In genomic region chr9:96230002-96230401, GRCh38 we compare ENCODE assay signal across 20 cellular contexts.
"Had no signal": no experiment of that assay in that cellular context is flagged by ENCODE, and none has a peak within 500 bp of the region (broad histone marks: within the 10 kb centered on the region; RNA-seq: fewer than 3 reads in every experiment).

No MANE protein-coding gene starts in this region.

- DNase-seq: activated CD4-positive, alpha-beta T cell treated with anti-CD3 and anti-CD28 coated beads, Interleukin-2, amount 10 ng/mL, durations not matched to agents 24 days and 14 days; activated CD4-positive, CD25-positive, alpha-beta regulatory T cell; activated CD8-positive, alpha-beta T cell treated with anti-CD3 and anti-CD28 coated beads, Interleukin-2, amount 10 ng/mL, durations not matched to agents 7 days and 5 days; activated effector memory CD4-positive, alpha-beta T cell treated with Interleukin-2 at 50 U/mL for 16 hours; activated naive CD4-positive, alpha-beta T cell treated with anti-CD3 and anti-CD28 coated beads, Interleukin-2, amount 10 ng/mL, durations not matched to agents 7 days and 5 days; activated T-cell treated with anti-CD3 and anti-CD28 coated beads, Interleukin-2, amount 50 U/mL, for 48 hours; cerebellar nuclear complex; effector memory CD4-positive, alpha-beta T cell; esophagus squamous epithelium; kidney; stimulated activated CD4-positive, alpha-beta T cell treated with anti-CD3 and anti-CD28 coated beads, Interleukin-4, amount 100 ng/mL, for 4 hours; T-cell; upper lobe of right lung had no signal

- ATAC-seq: activated CD8-positive, alpha-beta T cell treated with anti-CD3 and anti-CD28 coated beads, Interleukin-2, amount 10 ng/mL, durations not matched to agents 7 days and 5 days; left lobe of liver; natural killer cell treated with Interleukin-12 subunit alpha and Interleukin-12 subunit beta and Interleukin-15 and Interleukin-18, amount 100 ng/mL, for 72 hours; sciatic nerve; stimulated activated memory B cell treated with anti-CD40 and anti-IgM and Interleukin-4, amounts not matched to agents 10 μg/mL and 1 μg/mL and 100 μg/mL, for 72 hours; T-cell; upper lobe of right lung had no signal

- H3K27me3 ChIP-seq: esophagus squamous epithelium had no signal

- H3K4me3 ChIP-seq: breast epithelium, esophagus squamous epithelium, lung, thoracic aorta, upper lobe of right lung had no signal

- H3K27ac ChIP-seq: breast epithelium, esophagus squamous epithelium, thoracic aorta, upper lobe of right lung had no signal

- H3K4me1 ChIP-seq: breast epithelium had no signal

- H3K36me3 ChIP-seq: breast epithelium, esophagus squamous epithelium, thoracic aorta, upper lobe of right lung had no signal
